In the genomic region with DNA sequence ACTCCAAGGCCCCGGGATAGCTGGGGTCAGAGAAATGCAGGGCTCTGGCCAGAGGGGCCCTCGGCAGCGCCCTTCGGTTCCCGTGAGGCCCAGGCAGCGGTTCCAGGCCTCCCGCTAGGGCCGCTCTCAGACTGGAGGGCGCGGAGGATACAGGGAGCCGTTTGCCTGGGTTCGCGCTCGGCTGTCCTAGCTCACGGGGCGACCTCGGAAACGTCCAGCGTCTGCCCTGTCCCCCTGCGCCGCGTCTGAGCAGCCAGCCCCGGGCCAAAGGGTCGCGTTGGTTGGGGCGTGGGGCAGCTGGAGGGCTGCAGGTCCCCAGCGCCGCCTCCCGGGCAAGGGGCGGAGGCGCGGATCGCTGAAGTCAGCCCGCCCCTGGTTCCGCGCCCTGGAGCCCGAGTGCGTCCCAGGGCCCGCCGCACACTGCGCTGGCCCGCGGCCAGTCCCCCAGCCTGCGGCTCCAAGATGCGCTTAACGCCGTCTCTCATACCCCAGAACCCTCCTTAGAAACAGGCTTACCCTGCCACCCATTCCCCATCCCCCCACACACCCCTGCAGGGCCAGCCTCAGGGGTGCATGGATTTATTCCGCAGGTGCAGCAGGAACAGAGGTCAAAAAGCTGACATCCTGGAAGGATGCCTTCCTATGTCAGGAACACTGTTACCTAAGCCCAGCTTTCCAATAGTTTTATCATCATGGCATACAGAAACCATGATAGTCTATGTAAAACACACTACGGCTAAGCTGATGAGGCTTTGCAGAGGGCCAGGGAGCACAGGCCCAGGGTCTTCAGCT, we compare ENCODE assay signal across 10 cellular contexts. TPM values are rescaled to one million over a fixed set of nuclear protein-coding genes. Genes with fewer than 3 reads are reported as not detected.
DNase-seq lines count a peak whose midpoint lies in the region; TF ChIP-seq lines count a peak whose summit lies in the region.
"Had no signal": no experiment of that assay in that cellular context is flagged by ENCODE, and none has a peak within 500 bp of the region (broad histone marks: within the 10 kb centered on the region; RNA-seq: fewer than 3 reads in every experiment).

No MANE protein-coding gene starts in this region.

- no peaks in the 10 kb centered on the region for H3K79me2 ChIP-seq in ACC112 (ENCODE audit: control insufficient read depth, insufficient read depth, low read length, unreplicated experiment)

- no peaks in the 10 kb centered on the region for H3K27me3 ChIP-seq in ACC112 (ENCODE audit: insufficient read depth, low read length)

- H3K36me3 ChIP-seq in ACC112 (ENCODE audit: insufficient read depth, low read length): no peaks in the 10 kb centered on the region

- peaks cover 3% of the 10 kb centered on the region for H3K4me1 Mint-ChIP-seq in neural crest cell

- H3K4me1 ChIP-seq in ACC112 (ENCODE audit: control insufficient read depth, insufficient read depth, low read length, unreplicated experiment): peaks cover 19% of the 10 kb centered on the region

- H3K4me3 ChIP-seq in ACC112 (ENCODE audit: low read depth, low read length): peak overlapping the region; percentile 52
- no peak overlapping the region for H3K4me3 ChIP-seq in fibroblast of villous mesenchyme (ENCODE audit: low read depth, low read length)

- H3K9me3 Mint-ChIP-seq in neural crest cell: no peaks in the 10 kb centered on the region

- H3K27ac ChIP-seq in ACC112 (ENCODE audit: low read depth, low read length): no peak overlapping the region

- no peaks in the 10 kb centered on the region for H3K36me3 Mint-ChIP-seq in neural crest cell (ENCODE audit: low read depth)

- peak overlapping the region; percentile 71 for H3K4me3 Mint-ChIP-seq in neural crest cell

- TF ChIP-seq CTCF in fibroblast of villous mesenchyme (IDR thresholded peaks at IDR 0.05; ENCODE audit: insufficient read depth, low read depth, low read length) (peak; percentile 29), neural crest cell (conservative IDR thresholded peaks at IDR 0.05) (peak; percentile 53)

- DNase-seq in NCI-H1092 treated with DMSO at 0.1 percent for 48 hours (lab: John Stamatoyannopoulos, UW): peak; percentile 14
- no peak for DNase-seq in fibroblast of villous mesenchyme (ENCODE audit: low read depth)
- peak; percentile 54 for DNase-seq in neural crest cell (ENCODE audit: low read depth, low spot score)
- DNase-seq in globus pallidus (ENCODE audit: low spot score): no peak
- no peak for DNase-seq in stimulated activated CD4-positive, alpha-beta T cell treated with anti-CD3 and anti-CD28 coated beads, Interleukin-4, amount 100 ng/mL, for 1 hour
- no peak for DNase-seq in COR-L47 (lab: John Stamatoyannopoulos, UW)
- DNase-seq in NCI-H2196 (lab: John Stamatoyannopoulos, UW; ENCODE audit: unreplicated experiment): no peak

- peaks cover 41% of the 10 kb centered on the region for H3K27me3 Mint-ChIP-seq in neural crest cell (ENCODE audit: low read depth)

- H3K27ac Mint-ChIP-seq in neural crest cell (ENCODE audit: unreplicated experiment): no peak overlapping the region

- peak overlapping the region; percentile 48 for H2AFZ ChIP-seq in ACC112 (ENCODE audit: low read length, unreplicated experiment)

RNA-seq across cellular contexts. Expression of a gene that starts 22.1 kb away (rescaled TPM):
- not detected in 2 replicates for total RNA-seq in fibroblast of villous mesenchyme
- not detected in 2 replicates for total RNA-seq in neural crest cell
- total RNA-seq: Daoy, glomerular endothelial cell had no signal

RNA-seq across cellular contexts. Expression of a gene that starts 36.1 kb away (rescaled TPM):
- under 0.01 and 0.32 TPM in 2 replicates for total RNA-seq in fibroblast of villous mesenchyme
- 0.56 and 1.0 TPM in 2 replicates for total RNA-seq in neural crest cell
- total RNA-seq: Daoy, glomerular endothelial cell had no signal

Comparison
In these comparisons a context has a peak if more than half of its experiments do, and no peak if none do; other contexts are left out.
1. DNase-seq: peak in NCI-H1092 treated with DMSO at 0.1 percent for 48 hours (single experiment) and neural crest cell (single experiment); none in fibroblast of villous mesenchyme (single experiment), globus pallidus (single experiment), stimulated activated CD4-positive, alpha-beta T cell treated with anti-CD3 and anti-CD28 coated beads, Interleukin-4, amount 100 ng/mL, for 1 hour (single experiment), COR-L47 (single experiment) and NCI-H2196 (single experiment).